In genomic region chr22:41648431-41648830, GRCh38 we compare ENCODE assay signal across 24 cellular contexts. TPM values are rescaled to one million over a fixed set of nuclear protein-coding genes. Genes with fewer than 3 reads are reported as not detected.
DNase-seq lines count a peak whose midpoint lies in the region; ATAC-seq, FAIRE-seq and TF ChIP-seq lines count a peak whose summit lies in the region.
"Had no signal": no experiment of that assay in that cellular context is flagged by ENCODE, and none has a peak within 500 bp of the region (broad histone marks: within the 10 kb centered on the region; RNA-seq: fewer than 3 reads in every experiment).

No MANE protein-coding gene starts in this region.

- TF ChIP-seq RAD21 in HCT116 (IDR thresholded peaks at IDR 0.05; ENCODE audit: low read depth) (no peak), K562 (CRISPR knock-in tag; conservative IDR thresholded peaks at IDR 0.05 in 1 of 2, IDR thresholded peaks at IDR 0.05 in 1 of 2) (no peak)

- H3K9me2 ChIP-seq in HCT116 (ENCODE audit: insufficient read depth): no peaks in the 10 kb centered on the region

- WGBS in K562 (ENCODE audit: insufficient coverage, low coverage, missing lambda C conversion rate): 100% methylated on average over 1 of the region's 1 CpG

- H3K36me3 ChIP-seq in HCT116 (ENCODE audit: control insufficient read depth in 1 of 2, insufficient read depth in 2 of 2, low read length in 2 of 2) (peaks cover 62 to 70% of the 10 kb centered on the region in 2 experiments), K562 (ENCODE audit: control insufficient read depth, insufficient read depth, low read length) (peaks cover 77% of the 10 kb centered on the region)
- H3K36me3 ChIP-seq: ovary, uterus had no signal

- no peaks in the 10 kb centered on the region for H3K9me3 Mint-ChIP-seq in activated CD8-positive, alpha-beta T cell treated with anti-CD3 and anti-CD28 coated beads for 36 hours
- no peaks in the 10 kb centered on the region for H3K9me3 Mint-ChIP-seq in activated CD8-positive, alpha-beta T cell treated with anti-CD3 and anti-CD28 coated beads, Interleukin-2, amount 10 ng/mL, durations not matched to agents 7 days and 5 days (ENCODE audit: insufficient read depth)
- H3K9me3 Mint-ChIP-seq: dendritic cell treated with granulocyte-macrophage colony-stimulating factor and Interleukin-4, amounts not matched to agents 40 ng/mL and 50 ng/mL, for 4 days; naive thymus-derived CD8-positive, alpha-beta T cell had no signal

- H2AFZ ChIP-seq in HCT116 (ENCODE audit: low read depth, low read length, poor library complexity, severe bottlenecking): no peak overlapping the region
- H2AFZ ChIP-seq in K562 (ENCODE audit: low read depth, low read length): no peak overlapping the region

- H3K79me2 ChIP-seq in HCT116 (ENCODE audit: insufficient read depth, low read length): peaks cover 80% of the 10 kb centered on the region
- H3K79me2 ChIP-seq in K562 (ENCODE audit: control insufficient read depth, insufficient read depth, low read length): peaks cover 3% of the 10 kb centered on the region; the same call in 2 of the 3 replicates

- H3K27me3 ChIP-seq in HCT116 (ENCODE audit: insufficient read depth, low read length): no peaks in the 10 kb centered on the region
- H3K27me3 ChIP-seq in K562 (ENCODE audit: control insufficient read depth in 2 of 2, insufficient read depth in 2 of 2, low read length in 2 of 2): no peaks in the 10 kb centered on the region
- H3K27me3 ChIP-seq: BLaER1 treated with 17β-estradiol and CSF1 and Interleukin-3, amounts not matched to agents 10 nM and 100 nM; ovary; uterus had no signal

- intact Hi-C loops in activated CD8-positive, alpha-beta T cell treated with anti-CD3 and anti-CD28 coated beads for 36 hours (cut with micrococcal nuclease): no loop called here
- intact Hi-C loops in HCT116 (cut with micrococcal nuclease) (no loop called here), K562 (cut with micrococcal nuclease) (no loop called here)

- peak overlapping the region; percentile 72 for H3K27ac Mint-ChIP-seq in activated CD8-positive, alpha-beta T cell treated with anti-CD3 and anti-CD28 coated beads for 36 hours
- no peak overlapping the region for H3K27ac Mint-ChIP-seq in activated CD8-positive, alpha-beta T cell treated with anti-CD3 and anti-CD28 coated beads, Interleukin-2, amount 10 ng/mL, durations not matched to agents 7 days and 5 days
- H3K27ac Mint-ChIP-seq: dendritic cell treated with granulocyte-macrophage colony-stimulating factor and Interleukin-4, amounts not matched to agents 40 ng/mL and 50 ng/mL, for 4 days had no signal

- TF ChIP-seq POLR2A in HCT116 (IDR thresholded peaks at IDR 0.05; ENCODE audit: borderline replicate concordance, extremely low read depth, insufficient read depth, insufficient read length): no peak
- no peak for TF ChIP-seq POLR2A in K562 (conservative IDR thresholded peaks at IDR 0.05)

- no peak for TF ChIP-seq CTCF in activated CD8-positive, alpha-beta T cell treated with anti-CD3 and anti-CD28 coated beads for 36 hours (IDR thresholded peaks at IDR 0.05)
- TF ChIP-seq CTCF in HCT116 (IDR thresholded peaks at IDR 0.05 in 2 of 3, conservative IDR thresholded peaks at IDR 0.05 in 1 of 3; ENCODE audit: borderline replicate concordance in 1 of 3, insufficient read depth in 1 of 3, low read depth in 2 of 3, low read length in 2 of 3): no peak
- no peak for TF ChIP-seq CTCF in K562 (IDR thresholded peaks at IDR 0.05 in 2 of 3, conservative IDR thresholded peaks at IDR 0.05 in 1 of 3; ENCODE audit: insufficient read depth in 2 of 3, low read depth in 1 of 3, low read length in 3 of 3)

- H3K4me2 ChIP-seq in HCT116 (ENCODE audit: low read length) (no peak overlapping the region), K562 (ENCODE audit: insufficient read depth, low read length) (no peak overlapping the region)
- H3K4me2 ChIP-seq: BLaER1 treated with 17β-estradiol and CSF1 and Interleukin-3, amounts not matched to agents 10 nM and 100 nM; KMS-11 had no signal

- TSS peak; percentile 22 for BruUV-seq in HCT116 (replicated peaks; lab: Mats Ljungman, UMichigan)
- TSS peak; percentile 21 for BruUV-seq in K562 (replicated peaks; lab: Mats Ljungman, UMichigan)

- H4K20me1 ChIP-seq in HCT116 (ENCODE audit: insufficient read depth) (0 out of 2 replicates have a peak, but pooled peaks cover 12% of the 10 kb centered on the region), K562 (replicated peaks; ENCODE audit: control insufficient read depth, insufficient read depth, low read length) (no peaks in the 10 kb centered on the region)

- ATAC-seq in activated CD8-positive, alpha-beta T cell treated with anti-CD3 and anti-CD28 coated beads for 36 hours: no peak
- ATAC-seq in activated CD8-positive, alpha-beta T cell treated with anti-CD3 and anti-CD28 coated beads, Interleukin-2, amount 10 ng/mL, durations not matched to agents 7 days and 5 days: no peak
- ATAC-seq in HCT116 (no peak), K562 (no peak)
- ATAC-seq: left cardiac atrium; naive thymus-derived CD8-positive, alpha-beta T cell; right cardiac atrium had no signal

- no peaks in the 10 kb centered on the region for H3K27me3 Mint-ChIP-seq in activated CD8-positive, alpha-beta T cell treated with anti-CD3 and anti-CD28 coated beads for 36 hours
- no peaks in the 10 kb centered on the region for H3K27me3 Mint-ChIP-seq in activated CD8-positive, alpha-beta T cell treated with anti-CD3 and anti-CD28 coated beads, Interleukin-2, amount 10 ng/mL, durations not matched to agents 7 days and 5 days (ENCODE audit: low read depth)
- H3K27me3 Mint-ChIP-seq: dendritic cell treated with granulocyte-macrophage colony-stimulating factor and Interleukin-4, amounts not matched to agents 40 ng/mL and 50 ng/mL, for 4 days; naive thymus-derived CD8-positive, alpha-beta T cell had no signal

- H3K4me1 ChIP-seq in HCT116 (ENCODE audit: control insufficient read depth in 1 of 2, insufficient read depth in 2 of 2, low read length in 2 of 2) (no peaks in the 10 kb centered on the region), K562 (replicated peaks in 1 of 2; ENCODE audit: control insufficient read depth in 2 of 2, insufficient read depth in 2 of 2, low read length in 2 of 2) (no peaks in the 10 kb centered on the region)
- H3K4me1 ChIP-seq: uterus had no signal

- H3K36me3 Mint-ChIP-seq in activated CD8-positive, alpha-beta T cell treated with anti-CD3 and anti-CD28 coated beads for 36 hours (ENCODE audit: low read depth): peaks cover 37% of the 10 kb centered on the region
- peaks cover 39% of the 10 kb centered on the region for H3K36me3 Mint-ChIP-seq in activated CD8-positive, alpha-beta T cell treated with anti-CD3 and anti-CD28 coated beads, Interleukin-2, amount 10 ng/mL, durations not matched to agents 7 days and 5 days (ENCODE audit: low read depth)

- DNase-seq in activated CD8-positive, alpha-beta T cell treated with anti-CD3 and anti-CD28 coated beads for 36 hours: no peak
- no peak for DNase-seq in activated CD8-positive, alpha-beta T cell treated with anti-CD3 and anti-CD28 coated beads, Interleukin-2, amount 10 ng/mL, durations not matched to agents 7 days and 5 days
- no peak for DNase-seq in HCT116 (ENCODE audit: low read depth, low spot score)
- no peak for DNase-seq in K562 (ENCODE audit: extremely low read depth in 1 of 4, low spot score in 3 of 4)
- DNase-seq in SW 1271 (lab: John Stamatoyannopoulos, UW): no peak
- no peak for DNase-seq in H4 (ENCODE audit: low spot score)
- DNase-seq: ACHN; activated CD4-positive, alpha-beta T cell treated with anti-CD3 and anti-CD28 coated beads, Interleukin-2, amount 50 U/mL, for 48 hours; left cardiac atrium; naive thymus-derived CD8-positive, alpha-beta T cell; NCI-H1694 treated with DMSO at 0.1 percent for 48 hours; ovary; right cardiac atrium; SHP77; stimulated activated CD8-positive, alpha-beta memory T cell treated with anti-CD3 and anti-CD28 coated beads, Interleukin-4, amount 100 ng/mL, for 48 hours; substantia nigra; T-helper 1 cell; uterus had no signal

- H3K9me3 ChIP-seq in HCT116 (ENCODE audit: control insufficient read depth in 1 of 2, insufficient read depth in 1 of 2, low read depth in 1 of 2, low read length in 2 of 2) (no peaks in the 10 kb centered on the region), K562 (replicated peaks; ENCODE audit: control insufficient read depth, insufficient read depth, low read depth, low read length) (no peaks in the 10 kb centered on the region)
- H3K9me3 ChIP-seq: BLaER1 treated with 17β-estradiol and CSF1 and Interleukin-3, amounts not matched to agents 10 nM and 100 nM; ovary; uterus had no signal

- POLR2A ChIA-PET in activated CD8-positive, alpha-beta T cell treated with anti-CD3 and anti-CD28 coated beads for 36 hours (lab: Charles Lee): interaction anchor here (1.2 kb wide), 1 partner anchor 10 kb away, joined by 3 read pairs; no protein-coding TSS in a partner anchor
- POLR2A ChIA-PET in activated CD8-positive, alpha-beta T cell treated with anti-CD3 and anti-CD28 coated beads, Interleukin-2, amount 10 ng/mL, durations not matched to agents 7 days and 5 days (lab: Charles Lee): no interaction called here
- POLR2A ChIA-PET in HCT116 (lab: Charles Lee): no interaction called here
- POLR2A ChIA-PET in K562 (lab: Yijun Ruan, JAX): interaction anchor here (1.1 kb wide), 1 partner anchor 15 kb away, joined by 3 read pairs; no protein-coding TSS in a partner anchor

- TF ChIP-seq EP300 in K562 (IDR thresholded peaks at IDR 0.05; ENCODE audit: low read length): no peak

- no peak for FAIRE-seq in K562 (lab: Jason Lieb, UNC)
- FAIRE-seq: D721Med, GM18507 had no signal

- CTCF ChIA-PET in activated CD8-positive, alpha-beta T cell treated with anti-CD3 and anti-CD28 coated beads for 36 hours (lab: Charles Lee): interaction anchor here (2.0 kb wide), 1 partner anchor 19 kb away, joined by 6 read pairs; no protein-coding TSS in a partner anchor
- CTCF ChIA-PET in activated CD8-positive, alpha-beta T cell treated with anti-CD3 and anti-CD28 coated beads, Interleukin-2, amount 10 ng/mL, durations not matched to agents 7 days and 5 days (lab: Charles Lee): interaction anchor here (2.0 kb wide), 1 partner anchor 18 kb away, joined by 10 read pairs; no protein-coding TSS in a partner anchor
- CTCF ChIA-PET in HCT116 (lab: Charles Lee): no interaction called here
- CTCF ChIA-PET in K562 (lab: Yijun Ruan, JAX; ENCODE audit: low intra/inter-chr PET ratio): no interaction called here

- in situ Hi-C loops in K562 (cut with MboI): no loop called here

- no peak overlapping the region for H3K4me3 Mint-ChIP-seq in activated CD8-positive, alpha-beta T cell treated with anti-CD3 and anti-CD28 coated beads for 36 hours
- H3K4me3 Mint-ChIP-seq in activated CD8-positive, alpha-beta T cell treated with anti-CD3 and anti-CD28 coated beads, Interleukin-2, amount 10 ng/mL, durations not matched to agents 7 days and 5 days: no peak overlapping the region
- H3K4me3 Mint-ChIP-seq: dendritic cell treated with granulocyte-macrophage colony-stimulating factor and Interleukin-4, amounts not matched to agents 40 ng/mL and 50 ng/mL, for 4 days; naive thymus-derived CD8-positive, alpha-beta T cell had no signal

- RAD21 ChIA-PET in HCT116 (lab: Charles Lee; ENCODE audit: low non-redundant PET in 1 of 2, low total read pairs in 2 of 2, uncharacterized antibody in 2 of 2, unreplicated experiment in 2 of 2): no interaction called here

- H3K9ac ChIP-seq in HCT116 (ENCODE audit: low read length): no peak overlapping the region
- no peak overlapping the region for H3K9ac ChIP-seq in K562 (ENCODE audit: insufficient read depth in 1 of 2, low read depth in 2 of 2, low read length in 2 of 2)
- H3K9ac ChIP-seq: BLaER1 treated with 17β-estradiol and CSF1 and Interleukin-3, amounts not matched to agents 10 nM and 100 nM; KMS-11 had no signal

- H3K27ac ChIP-seq in HCT116 (ENCODE audit: low read depth, low read length): no peak overlapping the region
- H3K27ac ChIP-seq in K562 (ENCODE audit: extremely low read depth, low read depth, low read length): no peak overlapping the region
- H3K27ac ChIP-seq: BLaER1 treated with 17β-estradiol and CSF1 and Interleukin-3, amounts not matched to agents 10 nM and 100 nM; KMS-11; ovary; uterus had no signal

- peaks cover 13% of the 10 kb centered on the region for H3K4me1 Mint-ChIP-seq in activated CD8-positive, alpha-beta T cell treated with anti-CD3 and anti-CD28 coated beads for 36 hours (ENCODE audit: low read depth)
- H3K4me1 Mint-ChIP-seq in activated CD8-positive, alpha-beta T cell treated with anti-CD3 and anti-CD28 coated beads, Interleukin-2, amount 10 ng/mL, durations not matched to agents 7 days and 5 days (ENCODE audit: low read depth): peaks cover 9% of the 10 kb centered on the region

- no peaks in the 10 kb centered on the region for H3K9me1 ChIP-seq in K562 (ENCODE audit: control insufficient read depth, insufficient read depth, low read length)

- H3K4me3 ChIP-seq in HCT116 (replicated peaks in 1 of 2; ENCODE audit: low read depth in 1 of 2, low read length in 2 of 2): no peak overlapping the region
- no peak overlapping the region for H3K4me3 ChIP-seq in K562
- H3K4me3 ChIP-seq: BLaER1 treated with 17β-estradiol and CSF1 and Interleukin-3, amounts not matched to agents 10 nM and 100 nM; ovary; uterus had no signal

RNA-seq across cellular contexts. Expression of gene XRCC6, which starts 27.3 kb away (rescaled TPM):
- 100 to 1,000 TPM; 424 to 425 TPM for total RNA-seq in activated CD8-positive, alpha-beta T cell treated with anti-CD3 and anti-CD28 coated beads for 36 hours
- total RNA-seq in activated CD8-positive, alpha-beta T cell treated with anti-CD3 and anti-CD28 coated beads, Interleukin-2, amount 10 ng/mL, durations not matched to agents 7 days and 5 days: 100 to 1,000 TPM; 302 to 308 TPM
- total RNA-seq in HCT116 (2021; ENCODE audit: unreplicated experiment) (588 TPM), K562 (2014; rRNA removed) (318 and 324 TPM in 2 replicates), K562 (2014; rRNA removed; fragmentation: Illumina TruSeq; extraction: Trizol) (343 and 371 TPM in 2 replicates), K562 (2015; rRNA removed; fragmentation: Illumina TruSeq; extraction: Trizol) (335 and 337 TPM in 2 replicates), K562 (2021) (294 and 302 TPM in 2 replicates)
- polyA plus RNA-seq in HCT116 (2012): 439 and 562 TPM in 2 replicates
- total RNA-seq in K562 (2011; cell fraction: chromatin; rRNA removed; ENCODE audit: low replicate concordance): 36.9 and 42.4 TPM in 2 replicates
- total RNA-seq in K562 (2011; cell fraction: nucleolus; rRNA removed): 36.5 and 41.2 TPM in 2 replicates
- 42.1 and 47.8 TPM in 2 replicates for total RNA-seq in K562 (2011; cell fraction: nucleoplasm; rRNA removed)
- polyA plus RNA-seq in K562 (2011; rRNA removed) (151 and 241 TPM in 2 replicates), K562 (2014; fragmentation: Illumina TruSeq; extraction: Trizol) (359 and 381 TPM in 2 replicates), K562 (2014; fragmentation: Nextera tagmentation; extraction: Ambion mirVana) (100 to 1,000 TPM; 151 to 440 TPM), K562 (2014; rRNA removed) (295 and 313 TPM in 2 replicates)
- polyA plus RNA-seq in K562 (2011; cell fraction: cytosol; rRNA removed): 101 and 133 TPM in 2 replicates
- 58.3 and 58.5 TPM in 2 replicates for polyA plus RNA-seq in K562 (2011; cell fraction: nucleus; rRNA removed)
- 238 and 407 TPM in 2 replicates for polyA plus RNA-seq in K562 (2012)
- 165 and 175 TPM in 2 replicates for polyA minus RNA-seq in K562 (2011; rRNA and poly(A)+ RNA removed)
- 90.9 and 97.9 TPM in 2 replicates for polyA minus RNA-seq in K562 (2011; cell fraction: cytosol; rRNA and poly(A)+ RNA removed)
- polyA minus RNA-seq in K562 (2011; cell fraction: nucleus; rRNA and poly(A)+ RNA removed): 10.4 and 24.2 TPM in 2 replicates
- 634 and 694 TPM in 2 replicates for total RNA-seq in H4 (2014; rRNA removed; shearing (Covaris generic))

RNA-seq across cellular contexts. Expression of gene DESI1, which starts 27.6 kb away (rescaled TPM):
- 10 to 100 TPM; 48.0 to 55.1 TPM for total RNA-seq in activated CD8-positive, alpha-beta T cell treated with anti-CD3 and anti-CD28 coated beads for 36 hours
- 10 to 100 TPM; 33.0 to 35.2 TPM for total RNA-seq in activated CD8-positive, alpha-beta T cell treated with anti-CD3 and anti-CD28 coated beads, Interleukin-2, amount 10 ng/mL, durations not matched to agents 7 days and 5 days
- total RNA-seq in HCT116 (2021; ENCODE audit: unreplicated experiment) (40.8 TPM), K562 (2014; rRNA removed) (19.7 and 30.9 TPM in 2 replicates), K562 (2014; rRNA removed; fragmentation: Illumina TruSeq; extraction: Trizol) (29.8 and 29.9 TPM in 2 replicates), K562 (2015; rRNA removed; fragmentation: Illumina TruSeq; extraction: Trizol) (27.9 and 30.7 TPM in 2 replicates), K562 (2021) (36.2 and 36.5 TPM in 2 replicates)
- 13.1 and 19.5 TPM in 2 replicates for polyA plus RNA-seq in HCT116 (2012)
- 80.8 and 138 TPM in 2 replicates for total RNA-seq in K562 (2011; cell fraction: chromatin; rRNA removed; ENCODE audit: low replicate concordance)
- total RNA-seq in K562 (2011; cell fraction: nucleolus; rRNA removed): 66.0 and 67.4 TPM in 2 replicates
- 89.7 and 137 TPM in 2 replicates for total RNA-seq in K562 (2011; cell fraction: nucleoplasm; rRNA removed)
- polyA plus RNA-seq in K562 (2011; rRNA removed) (38.7 and 40.1 TPM in 2 replicates), K562 (2014; fragmentation: Illumina TruSeq; extraction: Trizol) (42.3 and 45.9 TPM in 2 replicates), K562 (2014; fragmentation: Nextera tagmentation; extraction: Ambion mirVana) (1 to 10 TPM; 7.2 to 7.8 TPM), K562 (2014; rRNA removed) (29.3 and 29.4 TPM in 2 replicates)
- 35.9 and 47.9 TPM in 2 replicates for polyA plus RNA-seq in K562 (2011; cell fraction: cytosol; rRNA removed)
- 68.9 and 92.7 TPM in 2 replicates for polyA plus RNA-seq in K562 (2011; cell fraction: nucleus; rRNA removed)
- polyA plus RNA-seq in K562 (2012): 22.7 and 24.3 TPM in 2 replicates
- 35.0 and 47.4 TPM in 2 replicates for polyA minus RNA-seq in K562 (2011; rRNA and poly(A)+ RNA removed)
- polyA minus RNA-seq in K562 (2011; cell fraction: cytosol; rRNA and poly(A)+ RNA removed): 21.1 and 26.5 TPM in 2 replicates
- 16.2 and 21.8 TPM in 2 replicates for polyA minus RNA-seq in K562 (2011; cell fraction: nucleus; rRNA and poly(A)+ RNA removed)
- total RNA-seq in H4 (2014; rRNA removed; shearing (Covaris generic)): 23.1 and 28.1 TPM in 2 replicates

RNA-seq across cellular contexts. Expression of gene SNU13, which starts 40.2 kb away (rescaled TPM):
- 100 to 1,000 TPM; 275 to 299 TPM for total RNA-seq in activated CD8-positive, alpha-beta T cell treated with anti-CD3 and anti-CD28 coated beads for 36 hours
- 100 to 1,000 TPM; 185 to 200 TPM for total RNA-seq in activated CD8-positive, alpha-beta T cell treated with anti-CD3 and anti-CD28 coated beads, Interleukin-2, amount 10 ng/mL, durations not matched to agents 7 days and 5 days
- total RNA-seq in HCT116 (2021; ENCODE audit: unreplicated experiment): 283 TPM
- 261 and 269 TPM in 2 replicates for polyA plus RNA-seq in HCT116 (2012)
- total RNA-seq in K562 (2011; cell fraction: chromatin; rRNA removed; ENCODE audit: low replicate concordance): 64.9 and 85.4 TPM in 2 replicates
- total RNA-seq in K562 (2011; cell fraction: nucleolus; rRNA removed): 65.5 and 66.1 TPM in 2 replicates
- total RNA-seq in K562 (2011; cell fraction: nucleoplasm; rRNA removed): 94.7 and 101 TPM in 2 replicates
- total RNA-seq in K562 (2014; rRNA removed): 193 and 196 TPM in 2 replicates
- total RNA-seq in K562 (2014; rRNA removed; fragmentation: Illumina TruSeq; extraction: Trizol): 147 and 185 TPM in 2 replicates
- total RNA-seq in K562 (2015; rRNA removed; fragmentation: Illumina TruSeq; extraction: Trizol): 179 and 193 TPM in 2 replicates
- total RNA-seq in K562 (2021): 279 and 283 TPM in 2 replicates
- 243 and 271 TPM in 2 replicates for polyA plus RNA-seq in K562 (2011; rRNA removed)
- polyA plus RNA-seq in K562 (2011; cell fraction: cytosol; rRNA removed): 304 and 417 TPM in 2 replicates
- polyA plus RNA-seq in K562 (2011; cell fraction: nucleus; rRNA removed): 108 and 115 TPM in 2 replicates
- polyA plus RNA-seq in K562 (2012): 157 and 244 TPM in 2 replicates
- 294 and 334 TPM in 2 replicates for polyA plus RNA-seq in K562 (2014; fragmentation: Illumina TruSeq; extraction: Trizol)
- polyA plus RNA-seq in K562 (2014; fragmentation: Nextera tagmentation; extraction: Ambion mirVana): 100 to 1,000 TPM; 884 to 981 TPM
- polyA plus RNA-seq in K562 (2014; rRNA removed): 286 and 317 TPM in 2 replicates
- 136 and 166 TPM in 2 replicates for polyA minus RNA-seq in K562 (2011; rRNA and poly(A)+ RNA removed)
- polyA minus RNA-seq in K562 (2011; cell fraction: cytosol; rRNA and poly(A)+ RNA removed): 93.1 and 107 TPM in 2 replicates
- polyA minus RNA-seq in K562 (2011; cell fraction: nucleus; rRNA and poly(A)+ RNA removed): 23.7 and 30.3 TPM in 2 replicates
- 112 and 113 TPM in 2 replicates for total RNA-seq in H4 (2014; rRNA removed; shearing (Covaris generic))

RNA-seq across cellular contexts. Expression of gene MEI1, which starts 50.9 kb away (rescaled TPM):
- 10 to 100 TPM; 27.7 to 28.4 TPM for total RNA-seq in activated CD8-positive, alpha-beta T cell treated with anti-CD3 and anti-CD28 coated beads for 36 hours
- 10 to 100 TPM; 48.1 to 48.4 TPM for total RNA-seq in activated CD8-positive, alpha-beta T cell treated with anti-CD3 and anti-CD28 coated beads, Interleukin-2, amount 10 ng/mL, durations not matched to agents 7 days and 5 days
- total RNA-seq in HCT116 (2021; ENCODE audit: unreplicated experiment) (0.64 TPM), K562 (2014; rRNA removed) (0.18 TPM in 1 of 2 replicates, not detected in the other), K562 (2014; rRNA removed; fragmentation: Illumina TruSeq; extraction: Trizol) (not detected in 2 replicates), K562 (2015; rRNA removed; fragmentation: Illumina TruSeq; extraction: Trizol) (0.75 TPM in 1 of 2 replicates, not detected in the other), K562 (2021) (0.31 and 0.47 TPM in 2 replicates)
- 0.54 and 1.2 TPM in 2 replicates for polyA plus RNA-seq in HCT116 (2012)
- 0.48 TPM in 1 of 2 replicates, not detected in the other for total RNA-seq in K562 (2011; cell fraction: chromatin; rRNA removed; ENCODE audit: low replicate concordance)
- 0.39 TPM in 1 of 2 replicates, not detected in the other for total RNA-seq in K562 (2011; cell fraction: nucleolus; rRNA removed)
- total RNA-seq in K562 (2011; cell fraction: nucleoplasm; rRNA removed): 1.6 TPM in 1 of 2 replicates, not detected in the other
- polyA plus RNA-seq in K562 (2011; rRNA removed) (0.33 and 0.61 TPM in 2 replicates), K562 (2014; fragmentation: Illumina TruSeq; extraction: Trizol) (0.16 and 0.17 TPM in 2 replicates), K562 (2014; fragmentation: Nextera tagmentation; extraction: Ambion mirVana) (under 1 TPM; 0.08 to 0.18 TPM), K562 (2014; rRNA removed) (0.15 and 0.68 TPM in 2 replicates)
- polyA plus RNA-seq in K562 (2011; cell fraction: cytosol; rRNA removed): 0.73 and 2.2 TPM in 2 replicates
- polyA plus RNA-seq in K562 (2011; cell fraction: nucleus; rRNA removed): 0.81 and 1.1 TPM in 2 replicates
- 0.66 and 1.2 TPM in 2 replicates for polyA plus RNA-seq in K562 (2012)
- polyA minus RNA-seq in K562 (2011; rRNA and poly(A)+ RNA removed): 0.25 and 0.27 TPM in 2 replicates
- not detected in 2 replicates for polyA minus RNA-seq in K562 (2011; cell fraction: cytosol; rRNA and poly(A)+ RNA removed)
- polyA minus RNA-seq in K562 (2011; cell fraction: nucleus; rRNA and poly(A)+ RNA removed): 0.40 and 1.2 TPM in 2 replicates
- total RNA-seq in H4 (2014; rRNA removed; shearing (Covaris generic)): not detected in 2 replicates
- total RNA-seq: HT-29 had no signal

RNA-seq across cellular contexts. Expression of gene PMM1, which starts 58.8 kb away (rescaled TPM):
- total RNA-seq in activated CD8-positive, alpha-beta T cell treated with anti-CD3 and anti-CD28 coated beads for 36 hours: 10 to 100 TPM; 29.8 to 29.9 TPM
- 10 to 100 TPM; 37.5 to 38.2 TPM for total RNA-seq in activated CD8-positive, alpha-beta T cell treated with anti-CD3 and anti-CD28 coated beads, Interleukin-2, amount 10 ng/mL, durations not matched to agents 7 days and 5 days
- total RNA-seq in HCT116 (2021; ENCODE audit: unreplicated experiment) (31.7 TPM), K562 (2014; rRNA removed) (17.9 and 20.3 TPM in 2 replicates), K562 (2014; rRNA removed; fragmentation: Illumina TruSeq; extraction: Trizol) (6.3 and 10.4 TPM in 2 replicates), K562 (2015; rRNA removed; fragmentation: Illumina TruSeq; extraction: Trizol) (10.2 and 11.1 TPM in 2 replicates), K562 (2021) (24.5 and 26.3 TPM in 2 replicates)
- 47.8 and 51.4 TPM in 2 replicates for polyA plus RNA-seq in HCT116 (2012)
- 23.5 and 53.2 TPM in 2 replicates for total RNA-seq in K562 (2011; cell fraction: chromatin; rRNA removed; ENCODE audit: low replicate concordance)
- total RNA-seq in K562 (2011; cell fraction: nucleolus; rRNA removed): 46.5 and 48.8 TPM in 2 replicates
- total RNA-seq in K562 (2011; cell fraction: nucleoplasm; rRNA removed): 33.7 and 34.2 TPM in 2 replicates
- polyA plus RNA-seq in K562 (2011; rRNA removed) (20.3 and 26.2 TPM in 2 replicates), K562 (2014; fragmentation: Illumina TruSeq; extraction: Trizol) (21.1 and 27.8 TPM in 2 replicates), K562 (2014; fragmentation: Nextera tagmentation; extraction: Ambion mirVana) (10 to 100 TPM; 17.6 to 23.8 TPM), K562 (2014; rRNA removed) (28.8 and 31.7 TPM in 2 replicates)
- polyA plus RNA-seq in K562 (2011; cell fraction: cytosol; rRNA removed): 31.2 and 32.2 TPM in 2 replicates
- 46.1 and 57.4 TPM in 2 replicates for polyA plus RNA-seq in K562 (2011; cell fraction: nucleus; rRNA removed)
- 22.9 and 46.0 TPM in 2 replicates for polyA plus RNA-seq in K562 (2012)
- 10.0 and 10.3 TPM in 2 replicates for polyA minus RNA-seq in K562 (2011; rRNA and poly(A)+ RNA removed)
- 10.3 and 11.6 TPM in 2 replicates for polyA minus RNA-seq in K562 (2011; cell fraction: cytosol; rRNA and poly(A)+ RNA removed)
- 11.8 and 15.1 TPM in 2 replicates for polyA minus RNA-seq in K562 (2011; cell fraction: nucleus; rRNA and poly(A)+ RNA removed)
- total RNA-seq in H4 (2014; rRNA removed; shearing (Covaris generic)): 4.2 and 17.5 TPM in 2 replicates

Comparison
In these comparisons a context has a peak if more than half of its experiments do, and no peak if none do; other contexts are left out.
1. POLR2A ChIA-PET loops: an anchor here in activated CD8-positive, alpha-beta T cell treated with anti-CD3 and anti-CD28 coated beads for 36 hours (1.2 kb wide) and K562 (1.1 kb wide); none called in activated CD8-positive, alpha-beta T cell treated with anti-CD3 and anti-CD28 coated beads, Interleukin-2, amount 10 ng/mL, durations not matched to agents 7 days and 5 days and HCT116.
2. CTCF ChIA-PET loops: an anchor here in activated CD8-positive, alpha-beta T cell treated with anti-CD3 and anti-CD28 coated beads for 36 hours (2.0 kb wide) and activated CD8-positive, alpha-beta T cell treated with anti-CD3 and anti-CD28 coated beads, Interleukin-2, amount 10 ng/mL, durations not matched to agents 7 days and 5 days (2.0 kb wide); none called in HCT116 and K562.